ENCODE assay signal across 10 cellular contexts in genomic region chr17:78355701-78356100, GRCh38. TPM values are rescaled to one million over a fixed set of nuclear protein-coding genes. Genes with fewer than 3 reads are reported as not detected.
DNase-seq lines count a peak whose midpoint lies in the region; ATAC-seq and TF ChIP-seq lines count a peak whose summit lies in the region.
"Had no signal": no experiment of that assay in that cellular context is flagged by ENCODE, and none has a peak within 500 bp of the region (broad histone marks: within the 10 kb centered on the region; RNA-seq: fewer than 3 reads in every experiment).

No MANE protein-coding gene starts in this region.

- peaks cover 61% of the 10 kb centered on the region for H3F3A ChIP-seq in neural progenitor cell (ENCODE audit: low read depth)

- no peaks in the 10 kb centered on the region for H3K9me2 ChIP-seq in OCI-LY7 (ENCODE audit: insufficient read depth, low read length)

- peaks cover 16% of the 10 kb centered on the region for H3K36me3 ChIP-seq in CD8-positive, alpha-beta T cell (ENCODE audit: insufficient read depth, low read length)
- H3K36me3 ChIP-seq in OCI-LY7 (ENCODE audit: insufficient read depth, low read length): no peaks in the 10 kb centered on the region
- no peaks in the 10 kb centered on the region for H3K36me3 ChIP-seq in neural progenitor cell
- H3K36me3 ChIP-seq in thyroid gland: peaks cover 0 to 13% of the 10 kb centered on the region in 2 donors

- no TSS peak for BruUV-seq in OCI-LY7 (replicated peaks; lab: Mats Ljungman, UMichigan)

- TF ChIP-seq POLR2A in thyroid gland (IDR thresholded peaks at IDR 0.05): no peak

- H3K27ac ChIP-seq in CD8-positive, alpha-beta T cell (ENCODE audit: low read depth, low read length): peak overlapping the region; percentile 50
- no peak overlapping the region for H3K27ac ChIP-seq in OCI-LY7 (ENCODE audit: low read depth, low read length, poor library complexity, severe bottlenecking)
- no peak overlapping the region for H3K27ac ChIP-seq in neural progenitor cell
- peak overlapping the region in 1 of 3 donors; percentile 50 for H3K27ac ChIP-seq in thyroid gland

- intact Hi-C loops in CD8-positive, alpha-beta T cell (cut with DNase I, micrococcal nuclease): loop anchor here (1.0 to 2.0 kb wide), 4 partner anchors 12 to 227 kb away; partner anchors contain the start of gene TMC6 (in 1 of the 2)
- intact Hi-C loops in OCI-LY7 (cut with micrococcal nuclease; ENCODE audit: unreplicated experiment) (no loop called here), thyroid gland (cut with DNase I) (no loop called here)

- H3K9ac ChIP-seq in neural progenitor cell: no peak overlapping the region

- no peaks in the 10 kb centered on the region for H4K20me1 ChIP-seq in OCI-LY7 (ENCODE audit: insufficient read depth, low read length)
- peaks cover 64% of the 10 kb centered on the region for H4K20me1 ChIP-seq in neural progenitor cell (ENCODE audit: low read depth)

- peak overlapping the region; percentile 55 for H3K4me2 ChIP-seq in OCI-LY7 (ENCODE audit: low read length)
- no peak overlapping the region for H3K4me2 ChIP-seq in neural progenitor cell

- no peaks in the 10 kb centered on the region for H3K79me2 ChIP-seq in OCI-LY7 (ENCODE audit: insufficient read depth, low read depth, low read length)
- peaks cover 14% of the 10 kb centered on the region for H3K79me2 ChIP-seq in neural progenitor cell (ENCODE audit: low read depth)

- CTCF ChIA-PET in CD8-positive, alpha-beta T cell (lab: Charles Lee): interaction anchor here (0.7 kb wide), 1 partner anchor 380 kb away, joined by 3 read pairs; no protein-coding TSS in a partner anchor
- CTCF ChIA-PET in OCI-LY7 (lab: Charles Lee; ENCODE audit: unreplicated experiment): no interaction called here

- H2AFZ ChIP-seq in OCI-LY7 (ENCODE audit: low read length) (no peak overlapping the region), neural progenitor cell (replicated peaks) (no peak overlapping the region)

- WGBS in thyroid gland, 2 donors: 84 to 91% methylated on average over 3 of the region's 3 CpGs

- TF ChIP-seq CTCF in CD8-positive, alpha-beta T cell (IDR thresholded peaks at IDR 0.05): no peak
- no peak for TF ChIP-seq CTCF in OCI-LY7 (conservative IDR thresholded peaks at IDR 0.05; ENCODE audit: low read length)
- no peak for TF ChIP-seq CTCF in neural progenitor cell (IDR thresholded peaks at IDR 0.05)
- no peak for TF ChIP-seq CTCF in thyroid gland (IDR thresholded peaks at IDR 0.05)

- H3K9me3 ChIP-seq in CD8-positive, alpha-beta T cell (ENCODE audit: low read length): no peaks in the 10 kb centered on the region
- H3K9me3 ChIP-seq in OCI-LY7 (ENCODE audit: low read length) (no peaks in the 10 kb centered on the region), neural progenitor cell (ENCODE audit: low read depth) (no peaks in the 10 kb centered on the region), thyroid gland (no peaks in the 10 kb centered on the region)
- H3K9me3 ChIP-seq: heart left ventricle had no signal

- peaks cover 68% of the 10 kb centered on the region for H3K4me1 ChIP-seq in CD8-positive, alpha-beta T cell (ENCODE audit: insufficient read depth, low read length)
- H3K4me1 ChIP-seq in OCI-LY7 (ENCODE audit: insufficient read depth, low read length, poor library complexity, severe bottlenecking) (peaks cover 43% of the 10 kb centered on the region), neural progenitor cell (peaks cover 52% of the 10 kb centered on the region), thyroid gland (peaks cover 22 to 79% of the 10 kb centered on the region in 2 donors)

- peak overlapping the region; percentile 59 for H3K4me3 Mint-ChIP-seq in CD8-positive, alpha-beta T cell
- peak overlapping the region; percentile 81 to 83 for H3K4me3 Mint-ChIP-seq in effector memory CD8-positive, alpha-beta T cell
- peak overlapping the region; percentile 72 for H3K4me3 Mint-ChIP-seq in neural progenitor cell

- POLR2A ChIA-PET in CD8-positive, alpha-beta T cell (lab: Charles Lee): interaction anchor here (0.9 to 1.0 kb wide), 3 partner anchors 9 to 13 kb away, joined by 3 to 4 read pairs (median 3); no protein-coding TSS in a partner anchor
- POLR2A ChIA-PET in OCI-LY7 (lab: Charles Lee): interaction anchor here (0.7 kb wide), 1 partner anchor 94 kb away, joined by 9 read pairs; no protein-coding TSS in a partner anchor

- H3K4me1 Mint-ChIP-seq in CD8-positive, alpha-beta T cell (ENCODE audit: low read depth): peaks cover 63% of the 10 kb centered on the region
- peaks cover 45 to 49% of the 10 kb centered on the region in 2 donors for H3K4me1 Mint-ChIP-seq in effector memory CD8-positive, alpha-beta T cell (ENCODE audit: low read depth in 2 of 2)
- H3K4me1 Mint-ChIP-seq in neural progenitor cell: peaks cover 65% of the 10 kb centered on the region

- H3K27me3 ChIP-seq in CD8-positive, alpha-beta T cell (ENCODE audit: insufficient read depth, low read length): no peaks in the 10 kb centered on the region
- H3K27me3 ChIP-seq in neural progenitor cell: peaks cover 61% of the 10 kb centered on the region
- H3K27me3 ChIP-seq in thyroid gland: no peaks in the 10 kb centered on the region
- H3K27me3 ChIP-seq: heart left ventricle had no signal

- H3K27ac Mint-ChIP-seq in CD8-positive, alpha-beta T cell: peak overlapping the region; percentile 93
- H3K27ac Mint-ChIP-seq in effector memory CD8-positive, alpha-beta T cell: peak overlapping the region; percentile 96 to 100
- H3K27ac Mint-ChIP-seq in neural progenitor cell: no peak overlapping the region

- ATAC-seq in CD8-positive, alpha-beta T cell: no peak
- ATAC-seq in effector memory CD8-positive, alpha-beta T cell (replicated peaks): no peak
- no peak for ATAC-seq in HG02885 (IDR thresholded peaks at IDR 0.05; ENCODE audit: poor library complexity, unreplicated experiment)
- ATAC-seq: heart left ventricle had no signal

- no peak overlapping the region for H3K4me3 ChIP-seq in CD8-positive, alpha-beta T cell (ENCODE audit: low read depth, low read length)
- no peak overlapping the region for H3K4me3 ChIP-seq in OCI-LY7 (ENCODE audit: low read depth, low read length, poor library complexity, severe bottlenecking)
- no peak overlapping the region for H3K4me3 ChIP-seq in neural progenitor cell
- no peak overlapping the region for H3K4me3 ChIP-seq in thyroid gland (replicated peaks in 1 of 3)

- H3K9me3 Mint-ChIP-seq in CD8-positive, alpha-beta T cell: no peaks in the 10 kb centered on the region
- no peaks in the 10 kb centered on the region for H3K9me3 Mint-ChIP-seq in effector memory CD8-positive, alpha-beta T cell
- no peaks in the 10 kb centered on the region for H3K9me3 Mint-ChIP-seq in neural progenitor cell

- no peaks in the 10 kb centered on the region for H3K27me3 Mint-ChIP-seq in CD8-positive, alpha-beta T cell (ENCODE audit: low read depth)
- no peaks in the 10 kb centered on the region for H3K27me3 Mint-ChIP-seq in effector memory CD8-positive, alpha-beta T cell
- H3K27me3 Mint-ChIP-seq in neural progenitor cell (ENCODE audit: insufficient read depth, low read depth): peaks cover 5% of the 10 kb centered on the region

- DNase-seq in CD8-positive, alpha-beta T cell: no peak
- DNase-seq in OCI-LY7 (ENCODE audit: low spot score): no peak
- no peak for DNase-seq in effector memory CD8-positive, alpha-beta T cell
- DNase-seq in neural progenitor cell (ENCODE audit: low spot score): no peak
- DNase-seq in HuH-7.5 (ENCODE audit: low spot score): no peak
- DNase-seq in thyroid gland: no peak
- no peak for DNase-seq in NCI-H345 (lab: John Stamatoyannopoulos, UW)
- DNase-seq: heart left ventricle, NCI-H2171 had no signal

- H3K36me3 Mint-ChIP-seq in CD8-positive, alpha-beta T cell: peaks cover 20% of the 10 kb centered on the region
- peaks cover 46% of the 10 kb centered on the region for H3K36me3 Mint-ChIP-seq in effector memory CD8-positive, alpha-beta T cell (ENCODE audit: insufficient read depth)
- H3K36me3 Mint-ChIP-seq in neural progenitor cell: peaks cover 3% of the 10 kb centered on the region

RNA-seq across cellular contexts. Expression of gene SOCS3, which starts 4.2 kb away (rescaled TPM):
- total RNA-seq in CD8-positive, alpha-beta T cell: 100 to 1,000 TPM; 279 to 283 TPM
- not detected in 2 replicates for total RNA-seq in OCI-LY7 (2014; rRNA removed; shearing (Covaris generic))
- not detected in 2 replicates for total RNA-seq in OCI-LY7 (2022)
- 7.5 and 16.7 TPM in 2 replicates for total RNA-seq in neural progenitor cell (ENCODE audit: low replicate concordance)
- 100 to 1,000 TPM in 1 of 4 donors, 10 to 100 TPM in 2, 1 to 10 TPM in 1; 9.2 to 110 (median 33.3) TPM for total RNA-seq in thyroid gland

RNA-seq across cellular contexts. Expression of gene PGS1, which starts 22.7 kb away (rescaled TPM):
- total RNA-seq in CD8-positive, alpha-beta T cell: 10 to 100 TPM; 34.6 to 36.3 TPM
- total RNA-seq in OCI-LY7 (2014; rRNA removed; shearing (Covaris generic)): 59.6 and 67.3 TPM in 2 replicates
- 61.3 and 68.2 TPM in 2 replicates for total RNA-seq in OCI-LY7 (2022)
- total RNA-seq in neural progenitor cell (ENCODE audit: low replicate concordance): 45.2 and 65.7 TPM in 2 replicates
- 10 to 100 TPM; 41.2 to 87.2 (median 69.1) TPM for total RNA-seq in thyroid gland

Comparison
In these comparisons a context has a peak if more than half of its experiments do, and no peak if none do; other contexts are left out.
1. intact Hi-C loops: an anchor here in CD8-positive, alpha-beta T cell (1.0 to 2.0 kb wide); none called in OCI-LY7 and thyroid gland.